31 cellular contexts compared by ENCODE assay signal in genomic region chr7:4445777-4446176, GRCh38.
"Had no signal": no experiment of that assay in that cellular context is flagged by ENCODE, and none has a peak within 500 bp of the region (broad histone marks: within the 10 kb centered on the region; RNA-seq: fewer than 3 reads in every experiment).

No MANE protein-coding gene starts in this region.

- H3K27ac Mint-ChIP-seq: immature natural killer cell; mesothelial cell of epicardium; naive B cell; natural killer cell; nephron progenitor cell; neural progenitor cell; progenitor cell of endocrine pancreas; stimulated activated effector memory CD8-positive, alpha-beta T cell treated with anti-CD3 and anti-CD28 coated beads, Interleukin-12 subunit alpha, Interleukin-12 subunit beta, amount 100 ng/mL, for 72 hours; stimulated activated naive CD8-positive, alpha-beta T cell treated with anti-CD3 and anti-CD28 coated beads, Interleukin-15, Interleukin-2, amounts not matched to agents 100 ng/mL and 50 ng/mL, for 24 hours had no signal

- H3K36me3 Mint-ChIP-seq: immature natural killer cell; mesothelial cell of epicardium; naive B cell; natural killer cell; neural progenitor cell; stimulated activated effector memory CD8-positive, alpha-beta T cell treated with anti-CD3 and anti-CD28 coated beads, Interleukin-12 subunit alpha, Interleukin-12 subunit beta, amount 100 ng/mL, for 72 hours had no signal

- H3K9me3 ChIP-seq: lower lobe of right lung, neutrophil, sigmoid colon, suprapubic skin, thoracic aorta, tibial artery, vagina had no signal

- H3K79me2 ChIP-seq: parathyroid adenoma had no signal

- H3K9me3 Mint-ChIP-seq: neural progenitor cell had no signal

- H3K27me3 ChIP-seq: left lung, neural progenitor cell, neutrophil, sigmoid colon, spleen, suprapubic skin, tibial artery, vagina had no signal

- H3K27me3 Mint-ChIP-seq: progenitor cell of endocrine pancreas had no signal

- H2AFZ ChIP-seq: neural progenitor cell, parathyroid adenoma had no signal

- H3K4me2 ChIP-seq: neural progenitor cell had no signal

- ATAC-seq: left colon; left lung; lower lobe of right lung; right cardiac atrium; stimulated activated effector memory CD8-positive, alpha-beta T cell treated with anti-CD3 and anti-CD28 coated beads, Interleukin-12 subunit alpha, Interleukin-12 subunit beta, amount 100 ng/mL, for 72 hours had no signal

- H3K4me3 Mint-ChIP-seq: immature natural killer cell; mesothelial cell of epicardium; naive B cell; natural killer cell; nephron progenitor cell; neural progenitor cell; stimulated activated effector memory CD8-positive, alpha-beta T cell treated with anti-CD3 and anti-CD28 coated beads, Interleukin-12 subunit alpha, Interleukin-12 subunit beta, amount 100 ng/mL, for 72 hours; stimulated activated naive CD8-positive, alpha-beta T cell treated with anti-CD3 and anti-CD28 coated beads, Interleukin-15, Interleukin-2, amounts not matched to agents 100 ng/mL and 50 ng/mL, for 24 hours had no signal

- H3K4me3 ChIP-seq: left lung, lower lobe of right lung, neural progenitor cell, sigmoid colon, spleen, suprapubic skin, thoracic aorta, tibial artery, vagina had no signal

- H3K4me1 Mint-ChIP-seq: immature natural killer cell; mesothelial cell of epicardium; naive B cell; natural killer cell; nephron progenitor cell; stimulated activated effector memory CD8-positive, alpha-beta T cell treated with anti-CD3 and anti-CD28 coated beads, Interleukin-12 subunit alpha, Interleukin-12 subunit beta, amount 100 ng/mL, for 72 hours had no signal

- H3K27ac ChIP-seq: left lung, lower lobe of right lung, neural progenitor cell, neutrophil, parathyroid adenoma, sigmoid colon, spleen, suprapubic skin, thoracic aorta, tibial artery, vagina had no signal

- H3K36me3 ChIP-seq: left lung, lower lobe of right lung, neural progenitor cell, neutrophil, sigmoid colon, spleen, suprapubic skin, thoracic aorta, tibial artery, vagina had no signal

- FAIRE-seq: islet of Langerhans, kidney, small intestine had no signal

- H3K4me1 ChIP-seq: left lung, lower lobe of right lung, neural progenitor cell, parathyroid adenoma, sigmoid colon, spleen, suprapubic skin, tibial artery, vagina had no signal

- H3K9ac ChIP-seq: neural progenitor cell, parathyroid adenoma had no signal

- DNase-seq: hypothalamus; immature natural killer cell; kidney; left colon; left lung; lower lobe of right lung; mammary epithelial cell; mesenchymal stem cell; naive B cell; natural killer cell; nephron progenitor cell; occipital lobe; right cardiac atrium; sigmoid colon; small intestine; spleen; stimulated activated CD4-positive, alpha-beta T cell treated with anti-CD3 and anti-CD28 coated beads, Interleukin-4, amount 100 ng/mL, for 24 hours; stimulated activated naive CD4-positive, alpha-beta T cell; tibial artery; trophoblast cell had no signal
